ENCODE assay signal across 14 cellular contexts in genomic region chr1:37817481-37817880, GRCh38. TPM values are rescaled to one million over a fixed set of nuclear protein-coding genes. Genes with fewer than 3 reads are reported as not detected.
DNase-seq lines count a peak whose midpoint lies in the region; ATAC-seq and TF ChIP-seq lines count a peak whose summit lies in the region.
"Had no signal": no experiment of that assay in that cellular context is flagged by ENCODE, and none has a peak within 500 bp of the region (broad histone marks: within the 10 kb centered on the region; RNA-seq: fewer than 3 reads in every experiment).

No MANE protein-coding gene starts in this region.

- DNase-seq in HT-29 (ENCODE audit: low spot score) (peak; percentile 24), left cardiac atrium (peak; percentile 59), occipital lobe (lab: John Stamatoyannopoulos, UW) (peak; percentile 13), smooth muscle cell (lab: John Stamatoyannopoulos, UW; ENCODE audit: unreplicated experiment) (no peak), GOT3 (lab: John Stamatoyannopoulos, UW) (no peak), uterus (no peak)
- DNase-seq: activated CD8-positive, alpha-beta memory T cell treated with anti-CD3 and anti-CD28 coated beads, Interleukin-2, amount 10 ng/mL, durations not matched to agents 7 days and 5 days; NCI-H446 treated with DMSO at 0.1 percent for 48 hours; stimulated activated CD8-positive, alpha-beta memory T cell treated with anti-CD3 and anti-CD28 coated beads, Interleukin-4, amount 100 ng/mL, for 48 hours had no signal

- no peak for TF ChIP-seq CTCF in VCaP (conservative IDR thresholded peaks at IDR 0.05)
- no peak for TF ChIP-seq CTCF in smooth muscle cell (IDR thresholded peaks at IDR 0.05; ENCODE audit: borderline replicate concordance, insufficient read depth, poor library complexity, severe bottlenecking)
- TF ChIP-seq CTCF in uterus (IDR thresholded peaks at IDR 0.05), result no peak

- H4K20me1 ChIP-seq in smooth muscle cell (ENCODE audit: low read depth), result peaks cover 6% of the 10 kb centered on the region

- peak in 1 of 2 donors; percentile 25 for ATAC-seq in left cardiac atrium
- no peak for ATAC-seq in GM18502 (IDR thresholded peaks at IDR 0.05; ENCODE audit: poor library complexity, unreplicated experiment)
- ATAC-seq: activated CD8-positive, alpha-beta memory T cell treated with anti-CD3 and anti-CD28 coated beads, Interleukin-2, amount 10 ng/mL, durations not matched to agents 7 days and 5 days had no signal

- no peaks in the 10 kb centered on the region for H3K4me1 ChIP-seq in smooth muscle cell (ENCODE audit: low read depth)
- H3K4me1 ChIP-seq in uterus, result no peaks in the 10 kb centered on the region
- H3K4me1 ChIP-seq: Caco-2 had no signal

- H3K36me3 ChIP-seq in smooth muscle cell (ENCODE audit: low read depth) (peaks cover 11% of the 10 kb centered on the region), uterus (no peaks in the 10 kb centered on the region)

- H3K27ac ChIP-seq in VCaP (peak overlapping the region; percentile 58), smooth muscle cell (ENCODE audit: low read depth) (no peak overlapping the region), uterus (no peak overlapping the region)

- TF ChIP-seq POLR2A in uterus (IDR thresholded peaks at IDR 0.05), result no peak

- no peaks in the 10 kb centered on the region for H3K79me2 ChIP-seq in smooth muscle cell (ENCODE audit: low read depth)

- H3K27me3 ChIP-seq in smooth muscle cell (ENCODE audit: low read depth), result no peaks in the 10 kb centered on the region
- no peaks in the 10 kb centered on the region for H3K27me3 ChIP-seq in uterus

- H3K9ac ChIP-seq in smooth muscle cell (ENCODE audit: low read depth), result no peak overlapping the region

- no peak overlapping the region for H2AFZ ChIP-seq in smooth muscle cell (ENCODE audit: low read depth)

- WGBS in smooth muscle cell (ENCODE audit: low lambda C conversion rate), result 49% methylated on average over 2 of the region's 2 CpGs

- intact Hi-C loops in left cardiac atrium (cut with DNase I), result no loop called here
- intact Hi-C loops in uterus (cut with DNase I; ENCODE audit: low total_unique reads), result no loop called here

- H3F3A ChIP-seq in smooth muscle cell (ENCODE audit: low read depth), result no peaks in the 10 kb centered on the region

- no peak overlapping the region for H3K4me3 ChIP-seq in smooth muscle cell
- no peak overlapping the region for H3K4me3 ChIP-seq in uterus

- H3K9me3 ChIP-seq in smooth muscle cell (replicated peaks; ENCODE audit: low read depth) (no peaks in the 10 kb centered on the region), uterus (no peaks in the 10 kb centered on the region)
- H3K9me3 ChIP-seq: Caco-2 had no signal

- H3K4me2 ChIP-seq in smooth muscle cell, result no peak overlapping the region

RNA-seq across cellular contexts. Expression of gene YRDC, which starts 9.5 kb away (rescaled TPM):
- 55.1 and 56.7 TPM in 2 replicates for total RNA-seq in HT-29 (2014; rRNA removed; shearing (Covaris generic))
- 1 to 10 TPM; 5.6 to 9.7 TPM for total RNA-seq in left cardiac atrium
- 14.3 TPM for total RNA-seq in occipital lobe
- 29.6 and 39.9 TPM in 2 replicates for total RNA-seq in smooth muscle cell
- 46.0 and 46.4 TPM in 2 replicates for polyA plus RNA-seq in smooth muscle cell
- total RNA-seq in uterus, result 10 to 100 TPM in 3 of 4 donors, 1 to 10 TPM in 1; 8.5 to 12.0 (median 10.5) TPM

RNA-seq across cellular contexts. Expression of gene C1orf122, which starts 9.9 kb away (rescaled TPM):
- 103 and 113 TPM in 2 replicates for total RNA-seq in HT-29 (2014; rRNA removed; shearing (Covaris generic))
- total RNA-seq in left cardiac atrium, result 10 to 100 TPM; 50.0 to 58.8 TPM
- total RNA-seq in occipital lobe, result 10.3 TPM
- 56.4 and 57.8 TPM in 2 replicates for total RNA-seq in smooth muscle cell
- 140 and 143 TPM in 2 replicates for polyA plus RNA-seq in smooth muscle cell
- total RNA-seq in uterus, result 10 to 100 TPM; 15.4 to 25.6 (median 20.1) TPM

RNA-seq across cellular contexts. Expression of gene MANEAL, which starts 23.8 kb away (rescaled TPM):
- 35.2 and 39.6 TPM in 2 replicates for total RNA-seq in HT-29 (2014; rRNA removed; shearing (Covaris generic))
- 1 to 10 TPM; 1.2 to 1.6 TPM for total RNA-seq in left cardiac atrium
- 30.7 TPM for total RNA-seq in occipital lobe
- total RNA-seq in smooth muscle cell, result 0.13 TPM in 1 of 2 replicates, not detected in the other
- polyA plus RNA-seq in smooth muscle cell, result 0.61 and 0.67 TPM in 2 replicates
- 1 to 10 TPM in 2 of 4 donors, not detected in 2; 1.8 to 2.6 TPM for total RNA-seq in uterus

RNA-seq across cellular contexts. Expression of gene MTF1, which starts 41.9 kb away (rescaled TPM):
- 3.0 and 3.7 TPM in 2 replicates for total RNA-seq in HT-29 (2014; rRNA removed; shearing (Covaris generic))
- 10 to 100 TPM; 14.9 to 15.5 TPM for total RNA-seq in left cardiac atrium
- total RNA-seq in occipital lobe, result 3.1 TPM
- total RNA-seq in smooth muscle cell, result 5.3 and 25.9 TPM in 2 replicates
- 6.8 and 8.1 TPM in 2 replicates for polyA plus RNA-seq in smooth muscle cell
- total RNA-seq in uterus, result 10 to 100 TPM in 1 of 4 donors, 1 to 10 TPM in 3; 1.5 to 20.5 (median 4.8) TPM

RNA-seq across cellular contexts. Expression of gene EPHA10, which starts 52.6 kb away (rescaled TPM):
- total RNA-seq in HT-29 (2014; rRNA removed; shearing (Covaris generic)), result 1.8 and 2.2 TPM in 2 replicates
- under 1 TPM; 0.16 to 0.21 TPM for total RNA-seq in left cardiac atrium
- total RNA-seq in occipital lobe, result 10.1 TPM
- total RNA-seq in smooth muscle cell, result not detected in 2 replicates
- polyA plus RNA-seq in smooth muscle cell, result not detected in 2 replicates
- total RNA-seq in uterus, result under 1 TPM in 2 of 4 donors, not detected in 2; 0.41 to 0.67 TPM
- total RNA-seq: activated CD8-positive, alpha-beta memory T cell treated with anti-CD3 and anti-CD28 coated beads, Interleukin-2, amount 10 ng/mL, durations not matched to agents 7 days and 5 days; skeletal muscle tissue had no signal
- polyA plus RNA-seq: IgD-negative memory B cell had no signal

Comparison
In these comparisons a context has a peak if more than half of its experiments do, and no peak if none do; other contexts are left out.
1. DNase-seq: peak in HT-29 (single experiment), left cardiac atrium (single experiment) and occipital lobe (single experiment); none in smooth muscle cell (single experiment), GOT3 (single experiment) and uterus (0 of 2).